12 cellular contexts compared by ENCODE assay signal in genomic region chr3:69011331-69011730, GRCh38. TPM values are rescaled to one million over a fixed set of nuclear protein-coding genes. Genes with fewer than 3 reads are reported as not detected.
DNase-seq lines count a peak whose midpoint lies in the region; ATAC-seq and TF ChIP-seq lines count a peak whose summit lies in the region.
"Had no signal": no experiment of that assay in that cellular context is flagged by ENCODE, and none has a peak within 500 bp of the region (broad histone marks: within the 10 kb centered on the region; RNA-seq: fewer than 3 reads in every experiment).

No MANE protein-coding gene starts in this region.

- peak overlapping the region; percentile 14 for H3K27ac Mint-ChIP-seq in activated T-cell treated with anti-CD3 and anti-CD28 coated beads, Interleukin-2, amount 50 U/mL, for 24 hours

- H3K9me3 ChIP-seq in breast epithelium (no peaks in the 10 kb centered on the region), lower lobe of right lung (no peaks in the 10 kb centered on the region), thoracic aorta (no peaks in the 10 kb centered on the region)

- H3K36me3 ChIP-seq in breast epithelium (no peaks in the 10 kb centered on the region), lower lobe of right lung (peaks cover 40% of the 10 kb centered on the region), thoracic aorta (no peaks in the 10 kb centered on the region)

- no peak overlapping the region for H3K4me3 Mint-ChIP-seq in activated T-cell treated with anti-CD3 and anti-CD28 coated beads, Interleukin-2, amount 50 U/mL, for 24 hours

- H3K4me1 ChIP-seq in breast epithelium (peaks cover 0 to 4% of the 10 kb centered on the region in 2 donors), lower lobe of right lung (peaks cover 44% of the 10 kb centered on the region), thoracic aorta (ENCODE audit: control insufficient read depth in 1 of 2, low read depth in 2 of 2) (peaks cover 44 to 68% of the 10 kb centered on the region in 2 donors)

- no peak for DNase-seq in activated T-cell treated with anti-CD3 and anti-CD28 coated beads, Interleukin-2, amount 50 U/mL, for 24 hours
- no peak for DNase-seq in activated T-cell treated with anti-CD3 and anti-CD28 coated beads, Interleukin-2, amount 50 U/mL, for 48 hours
- no peak for DNase-seq in breast epithelium (ENCODE audit: low spot score in 2 of 2)
- DNase-seq in lower lobe of right lung: no peak
- DNase-seq in thoracic aorta (ENCODE audit: low spot score): no peak
- DNase-seq in GM19238 (ENCODE audit: insufficient read length, low spot score): no peak
- DNase-seq in GM13976 (ENCODE audit: low spot score): no peak
- no peak for DNase-seq in DMS114 treated with DMSO at 0.1 percent for 48 hours (lab: John Stamatoyannopoulos, UW; ENCODE audit: unreplicated experiment)
- DNase-seq: activated CD8-positive, alpha-beta memory T cell treated with anti-CD3 and anti-CD28 coated beads, Interleukin-2, amount 50 U/mL, for 48 hours; central memory CD4-positive, alpha-beta T cell; NCI-H187 treated with DMSO at 0.1 percent for 48 hours; stimulated activated CD4-positive, alpha-beta T cell treated with anti-CD3 and anti-CD28 coated beads, Interleukin-12 subunit alpha, Interleukin-12 subunit beta, amount 100 ng/mL, for 4 hours had no signal

- H3K27me3 ChIP-seq in breast epithelium: no peaks in the 10 kb centered on the region
- H3K27me3 ChIP-seq in lower lobe of right lung (ENCODE audit: low read depth): no peaks in the 10 kb centered on the region
- H3K27me3 ChIP-seq in thoracic aorta (replicated peaks; ENCODE audit: insufficient read depth): no peaks in the 10 kb centered on the region

- no peak for TF ChIP-seq POLR2A in breast epithelium (IDR thresholded peaks at IDR 0.05)

- peak overlapping the region; percentile 99 for H3K27ac ChIP-seq in breast epithelium
- H3K27ac ChIP-seq in lower lobe of right lung: peak overlapping the region; percentile 100
- peak overlapping the region; percentile 100 for H3K27ac ChIP-seq in thoracic aorta

- in situ Hi-C loops in GM13976 (cut with MboI; ENCODE audit: low sequenced_read_pairs, unreplicated experiment): no loop called here

- intact Hi-C loops in breast epithelium (cut with DNase I; ENCODE audit: low total_unique reads) (no loop called here), lower lobe of right lung (cut with DNase I) (no loop called here)

- peaks cover 48% of the 10 kb centered on the region for H3K36me3 Mint-ChIP-seq in activated T-cell treated with anti-CD3 and anti-CD28 coated beads, Interleukin-2, amount 50 U/mL, for 24 hours (ENCODE audit: low read depth)

- H3K4me1 Mint-ChIP-seq in activated T-cell treated with anti-CD3 and anti-CD28 coated beads, Interleukin-2, amount 50 U/mL, for 24 hours (ENCODE audit: low read depth): peaks cover 35% of the 10 kb centered on the region

- ATAC-seq in lower lobe of right lung (no peak), thoracic aorta (ENCODE audit: insufficient number of reproducible peaks, low FRiP score, low read depth) (no peak)

- peak overlapping the region in 2 of 3 donors; percentile 91 to 95 for H3K4me3 ChIP-seq in breast epithelium
- peak overlapping the region; percentile 79 for H3K4me3 ChIP-seq in lower lobe of right lung
- peak overlapping the region; percentile 96 for H3K4me3 ChIP-seq in thoracic aorta

- H3K9me3 Mint-ChIP-seq in activated T-cell treated with anti-CD3 and anti-CD28 coated beads, Interleukin-2, amount 50 U/mL, for 24 hours: no peaks in the 10 kb centered on the region

- H3K27me3 Mint-ChIP-seq in activated T-cell treated with anti-CD3 and anti-CD28 coated beads, Interleukin-2, amount 50 U/mL, for 24 hours: no peaks in the 10 kb centered on the region

- TF ChIP-seq CTCF in breast epithelium (IDR thresholded peaks at IDR 0.05) (no peak), lower lobe of right lung (IDR thresholded peaks at IDR 0.05) (no peak), thoracic aorta (IDR thresholded peaks at IDR 0.05) (no peak), GM13976 (IDR thresholded peaks at IDR 0.05; ENCODE audit: borderline replicate concordance, control extremely low read depth, extremely low read depth, insufficient read depth, missing control alignments) (no peak)

RNA-seq across cellular contexts. Expression of gene EOGT, which starts 2.2 kb away (rescaled TPM):
- total RNA-seq in breast epithelium: 10 to 100 TPM; 34.2 to 71.7 (median 58.0) TPM
- 35.7 TPM for total RNA-seq in lower lobe of right lung
- 100 to 1,000 TPM; 148 to 183 TPM for total RNA-seq in thoracic aorta

RNA-seq across cellular contexts. Expression of gene TMF1, which starts 40.8 kb away (rescaled TPM):
- 10 to 100 TPM; 33.4 to 61.5 (median 50.1) TPM for total RNA-seq in breast epithelium
- total RNA-seq in lower lobe of right lung: 40.0 TPM
- 10 to 100 TPM; 34.7 to 49.2 TPM for total RNA-seq in thoracic aorta
